ENCODE assay signal across 8 cellular contexts in genomic region chr6:73262701-73263569, GRCh38. TPM values are rescaled to one million over a fixed set of nuclear protein-coding genes. Genes with fewer than 3 reads are reported as not detected.
DNase-seq lines count a peak whose midpoint lies in the region; ATAC-seq, FAIRE-seq and TF ChIP-seq lines count a peak whose summit lies in the region.

Gene KHDC1, minus strand, starts transcription at chr6:73263196. Its CDS starts 20,679 bp downstream, at chr6:73242517.

- peak within 1 kb of the TSS; percentile 47 to 94 (median 81) for H3K27ac Mint-ChIP-seq in CD4-positive, alpha-beta memory T cell
- H3K27ac Mint-ChIP-seq in activated T-cell treated with anti-CD3 and anti-CD28 coated beads, Interleukin-2, amount 50 U/mL, for 24 hours, result peak within 1 kb of the TSS; percentile 79
- peak within 1 kb of the TSS; percentile 29 for H3K27ac Mint-ChIP-seq in neural crest cell (ENCODE audit: unreplicated experiment)

- H3K27me3 ChIP-seq in CD4-positive, alpha-beta memory T cell (ENCODE audit: insufficient read depth, low read length), result no peaks in the 10 kb centered on the region
- no peaks in the 10 kb centered on the region for H3K27me3 ChIP-seq in stomach

- peak within 1 kb of the TSS; percentile 78 to 92 (median 86) for H3K4me3 Mint-ChIP-seq in CD4-positive, alpha-beta memory T cell
- H3K4me3 Mint-ChIP-seq in activated T-cell treated with anti-CD3 and anti-CD28 coated beads, Interleukin-2, amount 50 U/mL, for 24 hours, result peak within 1 kb of the TSS; percentile 81
- peak within 1 kb of the TSS; percentile 80 for H3K4me3 Mint-ChIP-seq in neural crest cell

- H3K27ac ChIP-seq in CD4-positive, alpha-beta memory T cell (ENCODE audit: low read depth, low read length), result peak within 1 kb of the TSS; percentile 58
- peak within 1 kb of the TSS; percentile 25 to 81 (median 58) for H3K27ac ChIP-seq in stomach

- CTCF ChIA-PET in CD4-positive, alpha-beta memory T cell (lab: Charles Lee; ENCODE audit: partially characterized antibody), result no interaction called here

- POLR2A ChIA-PET in CD4-positive, alpha-beta memory T cell (lab: Charles Lee; ENCODE audit: partially characterized antibody), result interaction anchor here (0.7 to 1.6 kb wide), 4 partner anchors 46 to 188 kb away, joined by 3 to 5 read pairs (median 3); no protein-coding TSS in a partner anchor

- no peak for TF ChIP-seq POLR2A in stomach (IDR thresholded peaks at IDR 0.05)

- FAIRE-seq in GM19239 (lab: Jason Lieb, UNC), result peak; percentile 39

- peak within 1 kb of the TSS; percentile 43 to 82 for H3K4me3 ChIP-seq in CD4-positive, alpha-beta memory T cell (ENCODE audit: low read length in 2 of 2)
- H3K4me3 ChIP-seq in fibroblast of mammary gland (ENCODE audit: control insufficient read depth, low read depth, low read length) (peak within 1 kb of the TSS; percentile 64), stomach (peak within 1 kb of the TSS; percentile 69 to 77 (median 73))

- TF ChIP-seq CTCF in fibroblast of mammary gland (conservative IDR thresholded peaks at IDR 0.05; ENCODE audit: control insufficient read depth, insufficient read depth, low read depth, low read length) (no peak), neural crest cell (conservative IDR thresholded peaks at IDR 0.05) (no peak), stomach (IDR thresholded peaks at IDR 0.05) (no peak)

- H3K27me3 Mint-ChIP-seq in CD4-positive, alpha-beta memory T cell, result no peaks in the 10 kb centered on the region
- H3K27me3 Mint-ChIP-seq in activated T-cell treated with anti-CD3 and anti-CD28 coated beads, Interleukin-2, amount 50 U/mL, for 24 hours, result no peaks in the 10 kb centered on the region
- no peaks in the 10 kb centered on the region for H3K27me3 Mint-ChIP-seq in neural crest cell (ENCODE audit: low read depth)

- peaks cover 13 to 43% (median 23%) of the 10 kb centered on the region in 4 donors for H3K4me1 Mint-ChIP-seq in CD4-positive, alpha-beta memory T cell
- H3K4me1 Mint-ChIP-seq in activated T-cell treated with anti-CD3 and anti-CD28 coated beads, Interleukin-2, amount 50 U/mL, for 24 hours (ENCODE audit: low read depth), result peaks cover 33% of the 10 kb centered on the region
- H3K4me1 Mint-ChIP-seq in neural crest cell, result peaks cover 31% of the 10 kb centered on the region

- DNase-seq in CD4-positive, alpha-beta memory T cell, result peak; percentile 48 to 59 (median 56)
- DNase-seq in GM19239 (ENCODE audit: insufficient read length, low spot score), result peak; percentile 88
- DNase-seq in NOMO-1 treated with DMSO at 0.1 percent for 48 hours (lab: John Stamatoyannopoulos, UW; ENCODE audit: unreplicated experiment), result peak; percentile 44
- DNase-seq in activated T-cell treated with anti-CD3 and anti-CD28 coated beads, Interleukin-2, amount 50 U/mL, for 24 hours, result peak; percentile 82
- DNase-seq in fibroblast of mammary gland (ENCODE audit: low read depth), result peak; percentile 52
- peak; percentile 58 for DNase-seq in neural crest cell (ENCODE audit: low read depth, low spot score)
- DNase-seq in stomach, result peak; percentile 29

- no peaks in the 10 kb centered on the region for H3K36me3 ChIP-seq in CD4-positive, alpha-beta memory T cell (ENCODE audit: insufficient read depth, low read length)
- H3K36me3 ChIP-seq in stomach, result peaks cover 0 to 1% (median 0%) of the 10 kb centered on the region in 4 donors

- H3K9me3 ChIP-seq in CD4-positive, alpha-beta memory T cell (ENCODE audit: control insufficient read depth in 1 of 2, low read length in 2 of 2), result no peaks in the 10 kb centered on the region
- H3K9me3 ChIP-seq in stomach, result no peaks in the 10 kb centered on the region

- peaks cover 0 to 2% of the 10 kb centered on the region in 2 donors for H3K36me3 Mint-ChIP-seq in CD4-positive, alpha-beta memory T cell
- H3K36me3 Mint-ChIP-seq in activated T-cell treated with anti-CD3 and anti-CD28 coated beads, Interleukin-2, amount 50 U/mL, for 24 hours (ENCODE audit: low read depth), result peaks cover 35% of the 10 kb centered on the region
- peaks cover 17% of the 10 kb centered on the region for H3K36me3 Mint-ChIP-seq in neural crest cell (ENCODE audit: low read depth)

- TF ChIP-seq EP300 in stomach (IDR thresholded peaks at IDR 0.05), result no peak

- no peaks in the 10 kb centered on the region for H3K9me3 Mint-ChIP-seq in CD4-positive, alpha-beta memory T cell
- H3K9me3 Mint-ChIP-seq in activated T-cell treated with anti-CD3 and anti-CD28 coated beads, Interleukin-2, amount 50 U/mL, for 24 hours, result no peaks in the 10 kb centered on the region
- H3K9me3 Mint-ChIP-seq in neural crest cell, result peaks cover 2% of the 10 kb centered on the region

- H3K4me1 ChIP-seq in CD4-positive, alpha-beta memory T cell (ENCODE audit: insufficient read depth, low read length), result peaks cover 23% of the 10 kb centered on the region
- peaks cover 0 to 26% (median 20%) of the 10 kb centered on the region in 4 donors for H3K4me1 ChIP-seq in stomach

- intact Hi-C loops in CD4-positive, alpha-beta memory T cell (cut with micrococcal nuclease), result loop anchor here (2.0 to 10.0 kb wide), 3 partner anchors 62 to 642 kb away; partner anchors contain the start of gene CGAS
- intact Hi-C loops in stomach (cut with DNase I; ENCODE audit: low total_unique reads), result no loop called here

- peak; percentile 92 for ATAC-seq in HG03442 (IDR thresholded peaks at IDR 0.05; ENCODE audit: unreplicated experiment)

- WGBS in stomach, 5 donors, result 1 to 4% (median 1%) methylated on average over 17 to 63 of the region's 63 CpGs

RNA-seq across cellular contexts. Expression of gene KHDC1, which starts in this region (rescaled TPM):
- 1 to 10 TPM; 1.7 TPM for total RNA-seq in CD4-positive, alpha-beta memory T cell
- polyA plus RNA-seq in CD4-positive, alpha-beta memory T cell, result 1 to 10 TPM; 1.0 to 3.5 TPM
- total RNA-seq in neural crest cell (12.6 and 12.9 TPM in 2 replicates), stomach (10 to 100 TPM in 1 of 5 donors, 1 to 10 TPM in 3, not detected in 1; 1.8 to 18.7 (median 3.5) TPM)
- polyA plus RNA-seq in stomach, result 1 to 10 TPM in 1 of 3 donors, under 1 TPM in 2; 0.62 to 3.1 (median 0.76) TPM

Comparison
In these comparisons a context has a peak if more than half of its experiments do, and no peak if none do; other contexts are left out.
1. Peak in every context shown above with its lines: DNase-seq, ATAC-seq, H3K4me3 ChIP-seq and H3K27ac ChIP-seq.
2. DNase-seq: peak in every context shown above with its lines; median percentile 88 in GM19239; 82 in activated T-cell treated with anti-CD3 and anti-CD28 coated beads, Interleukin-2, amount 50 U/mL, for 24 hours; 58 in neural crest cell; 56 in CD4-positive, alpha-beta memory T cell; 52 in fibroblast of mammary gland; 44 in NOMO-1 treated with DMSO at 0.1 percent for 48 hours; 29 in stomach.
3. H3K27ac Mint-ChIP-seq: peak in every context shown above with its lines; median percentile 81 in CD4-positive, alpha-beta memory T cell; 79 in activated T-cell treated with anti-CD3 and anti-CD28 coated beads, Interleukin-2, amount 50 U/mL, for 24 hours; 29 in neural crest cell.